In genomic region chr6:31122803-31123706, GRCh38 we compare ENCODE assay signal across 9 cellular contexts. TPM values are rescaled to one million over a fixed set of nuclear protein-coding genes. Genes with fewer than 3 reads are reported as not detected.
DNase-seq lines count a peak whose midpoint lies in the region; ATAC-seq and TF ChIP-seq lines count a peak whose summit lies in the region.
"Had no signal": no experiment of that assay in that cellular context is flagged by ENCODE, and none has a peak within 500 bp of the region (broad histone marks: within the 10 kb centered on the region; RNA-seq: fewer than 3 reads in every experiment).

No MANE protein-coding gene starts in this region.

- H3K4me1 Mint-ChIP-seq in osteocyte (ENCODE audit: unreplicated experiment), result peaks cover 31% of the 10 kb centered on the region

- ATAC-seq in GM19467 (IDR thresholded peaks at IDR 0.05; ENCODE audit: unreplicated experiment), result no peak

- in situ Hi-C loops in SK-MEL-5 (cut with HindIII; ENCODE audit: low pct_unique_long_range_greater_than_20kb, low sequenced_read_pairs), result no loop called here

- no peaks in the 10 kb centered on the region for H3K36me3 Mint-ChIP-seq in osteocyte (ENCODE audit: unreplicated experiment)

- H3K27ac Mint-ChIP-seq in osteocyte (ENCODE audit: unreplicated experiment), result peak overlapping the region; percentile 83

- TF ChIP-seq CTCF in osteocyte (IDR thresholded peaks at IDR 0.05), result no peak

- no peak overlapping the region for H3K4me3 Mint-ChIP-seq in osteocyte (ENCODE audit: unreplicated experiment)

- peaks cover 3% of the 10 kb centered on the region for H3K27me3 Mint-ChIP-seq in osteocyte (ENCODE audit: unreplicated experiment)

- DNase-seq in C1 segment of cervical spinal cord (lab: John Stamatoyannopoulos, UW) (peak in 10 of 14 donors; percentile 6 to 67 (median 30)), SK-MEL-5 (ENCODE audit: low read depth, low spot score) (peak; percentile 23), fibroblast of the conjunctiva (ENCODE audit: low read depth) (peak; percentile 88), osteocyte (ENCODE audit: extremely low spot score, unreplicated experiment) (peak; percentile 93), NCI-H1694 treated with DMSO at 0.1 percent for 48 hours (lab: John Stamatoyannopoulos, UW) (no peak), KG1 (lab: John Stamatoyannopoulos, UW) (no peak), cerebellar nuclear complex (lab: John Stamatoyannopoulos, UW) (no peak)

- no peaks in the 10 kb centered on the region for H3K9me3 Mint-ChIP-seq in osteocyte (ENCODE audit: unreplicated experiment)

RNA-seq across cellular contexts. Expression of gene CDSN, which starts 2.8 kb away (rescaled TPM):
- not detected in 2 replicates for total RNA-seq in SK-MEL-5 (2014; rRNA removed; shearing (Covaris generic))
- not detected in 2 replicates for polyA plus RNA-seq in SK-MEL-5 (2015; cell fraction: cytosol; rRNA removed)
- polyA plus RNA-seq in SK-MEL-5 (2015; cell fraction: nucleus; rRNA removed), result not detected in 2 replicates
- total RNA-seq in osteocyte, result not detected in 2 replicates
- total RNA-seq: gastrocnemius medialis had no signal

RNA-seq across cellular contexts. Expression of gene PSORS1C1, which starts 8.5 kb away (rescaled TPM):
- not detected in 2 replicates for total RNA-seq in SK-MEL-5 (2014; rRNA removed; shearing (Covaris generic))
- polyA plus RNA-seq in SK-MEL-5 (2015; cell fraction: cytosol; rRNA removed), result 0.11 TPM in 1 of 2 replicates, not detected in the other
- 0.09 and 1.6 TPM in 2 replicates for polyA plus RNA-seq in SK-MEL-5 (2015; cell fraction: nucleus; rRNA removed)
- 3.2 and 6.2 TPM in 2 replicates for total RNA-seq in osteocyte
- total RNA-seq: gastrocnemius medialis had no signal

RNA-seq across cellular contexts. Expression of gene C6orf15, which starts 10.7 kb away (rescaled TPM):
- not detected in 2 replicates for total RNA-seq in SK-MEL-5 (2014; rRNA removed; shearing (Covaris generic))
- not detected in 2 replicates for polyA plus RNA-seq in SK-MEL-5 (2015; cell fraction: cytosol; rRNA removed)
- not detected in 2 replicates for polyA plus RNA-seq in SK-MEL-5 (2015; cell fraction: nucleus; rRNA removed)
- total RNA-seq in osteocyte, result not detected in 2 replicates
- total RNA-seq: gastrocnemius medialis had no signal

RNA-seq across cellular contexts. Expression of gene PSORS1C2, which starts 15.8 kb away (rescaled TPM):
- total RNA-seq in SK-MEL-5 (2014; rRNA removed; shearing (Covaris generic)), result not detected in 2 replicates
- not detected in 2 replicates for polyA plus RNA-seq in SK-MEL-5 (2015; cell fraction: cytosol; rRNA removed)
- polyA plus RNA-seq in SK-MEL-5 (2015; cell fraction: nucleus; rRNA removed), result not detected in 2 replicates
- total RNA-seq in osteocyte, result not detected in 2 replicates
- total RNA-seq: gastrocnemius medialis had no signal

RNA-seq across cellular contexts. Expression of gene CCHCR1, which starts 34.5 kb away (rescaled TPM):
- 12.0 and 13.4 TPM in 2 replicates for total RNA-seq in SK-MEL-5 (2014; rRNA removed; shearing (Covaris generic))
- 12.2 and 12.6 TPM in 2 replicates for polyA plus RNA-seq in SK-MEL-5 (2015; cell fraction: cytosol; rRNA removed)
- polyA plus RNA-seq in SK-MEL-5 (2015; cell fraction: nucleus; rRNA removed), result 43.2 and 56.1 TPM in 2 replicates
- 16.7 and 19.0 TPM in 2 replicates for total RNA-seq in osteocyte

Comparison
In these comparisons a context has a peak if more than half of its experiments do, and no peak if none do; other contexts are left out.
1. DNase-seq: peak in C1 segment of cervical spinal cord (10 of 14), SK-MEL-5 (single experiment), fibroblast of the conjunctiva (single experiment) and osteocyte (single experiment); none in NCI-H1694 treated with DMSO at 0.1 percent for 48 hours (single experiment), KG1 (single experiment) and cerebellar nuclear complex (0 of 2).